ENCODE assay signal across 7 cellular contexts in the genomic region with DNA sequence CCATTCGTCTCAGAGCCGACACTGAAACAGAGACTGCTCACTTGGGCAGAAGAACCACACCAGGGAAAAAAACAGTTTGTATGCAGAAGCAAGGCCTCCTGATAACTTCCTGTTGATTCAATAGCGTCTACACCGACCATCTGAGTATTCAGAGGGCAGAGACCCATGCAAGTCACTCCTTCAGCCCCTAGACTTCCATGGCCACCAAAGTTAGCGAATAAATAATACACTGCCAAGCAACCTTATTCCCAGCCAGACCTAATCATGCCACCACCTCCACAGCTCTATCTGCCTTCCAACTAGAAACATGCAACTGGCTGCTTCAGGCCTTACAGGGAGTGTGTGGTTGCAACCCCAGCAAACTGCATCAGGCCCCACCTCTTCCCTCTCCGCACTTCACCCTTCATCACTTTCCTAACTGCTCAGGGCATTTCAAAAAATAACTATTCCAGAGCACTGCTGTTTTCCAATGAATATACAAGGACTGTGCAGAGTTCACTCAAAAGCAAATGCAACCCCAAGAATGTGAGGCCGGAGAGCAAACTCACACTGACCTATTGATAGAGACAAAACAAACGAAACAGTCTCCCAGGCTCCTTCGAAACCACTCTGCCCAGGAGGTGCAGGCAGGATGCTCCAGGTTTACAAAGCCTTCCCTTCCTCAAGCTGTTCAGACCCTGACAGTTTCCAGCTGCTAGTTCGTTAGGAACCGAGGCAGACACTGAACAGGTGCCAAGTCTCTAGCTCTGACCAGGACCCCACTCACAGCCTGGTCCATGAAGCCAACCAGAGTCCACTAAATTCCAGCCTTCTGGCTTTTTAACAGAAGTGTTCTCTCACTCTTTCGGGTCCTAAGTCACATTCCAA. TPM values are rescaled to one million over a fixed set of nuclear protein-coding genes. Genes with fewer than 3 reads are reported as not detected.
DNase-seq lines count a peak whose midpoint lies in the region; ATAC-seq and TF ChIP-seq lines count a peak whose summit lies in the region.

No MANE protein-coding gene starts in this region.

- DNase-seq in GM23338 (ENCODE audit: low spot score): peak; percentile 54
- DNase-seq in RPMI8226: peak; percentile 63
- DNase-seq in progenitor cell of endocrine pancreas (ENCODE audit: low spot score, unreplicated experiment): no peak
- DNase-seq in NCI-H1417 (lab: John Stamatoyannopoulos, UW): no peak
- DNase-seq in LoVo (ENCODE audit: low spot score): no peak
- DNase-seq in activated CD4-positive, alpha-beta T cell treated with anti-CD3 and anti-CD28 coated beads, Interleukin-2, amount 50 U/mL, for 4 hours: no peak

- H3K4me3 ChIP-seq in GM23338 (peak overlapping the region; percentile 94), esophagus (ENCODE audit: low read depth in 1 of 2, low read length in 2 of 2) (peak overlapping the region in 1 of 2 donors; percentile 25)

- H3K27ac Mint-ChIP-seq in GM23338 (no peak overlapping the region; the same call in 1 of the 2 replicates), progenitor cell of endocrine pancreas (peak overlapping the region; percentile 88)

- no peaks in the 10 kb centered on the region for H3K9me2 ChIP-seq in GM23338 (ENCODE audit: insufficient read depth)

- H3K4me3 Mint-ChIP-seq in GM23338: peak overlapping the region; percentile 91
- H3K4me3 Mint-ChIP-seq in progenitor cell of endocrine pancreas (ENCODE audit: low read depth): peak overlapping the region; percentile 51

- peaks cover 70% of the 10 kb centered on the region for H3K4me1 Mint-ChIP-seq in GM23338
- H3K4me1 Mint-ChIP-seq in progenitor cell of endocrine pancreas (ENCODE audit: low read depth): peaks cover 48% of the 10 kb centered on the region

- H3K9me3 Mint-ChIP-seq in GM23338 (peaks cover 5% of the 10 kb centered on the region; the same call in 2 of the 3 replicates), progenitor cell of endocrine pancreas (ENCODE audit: low read depth) (no peaks in the 10 kb centered on the region)

- no peaks in the 10 kb centered on the region for H3K9me3 ChIP-seq in esophagus (ENCODE audit: control insufficient read depth in 2 of 2, insufficient read depth in 1 of 2, low read depth in 1 of 2, low read length in 1 of 2)

- H3K36me3 ChIP-seq in GM23338 (ENCODE audit: insufficient read depth): no peaks in the 10 kb centered on the region
- no peaks in the 10 kb centered on the region for H3K36me3 ChIP-seq in esophagus (ENCODE audit: control insufficient read depth in 2 of 2, insufficient read depth in 2 of 2, low read length in 1 of 2)

- WGBS in esophagus, 2 donors: 17 to 26% methylated on average over 12 of the region's 12 CpGs

- peaks cover 58% of the 10 kb centered on the region for H4K20me1 ChIP-seq in GM23338 (replicated peaks; ENCODE audit: insufficient read depth)

- H3K36me3 Mint-ChIP-seq in GM23338 (ENCODE audit: low read depth) (peaks cover 7% of the 10 kb centered on the region; the same call in 2 of the 3 replicates), progenitor cell of endocrine pancreas (ENCODE audit: insufficient read depth) (no peaks in the 10 kb centered on the region)

- H3K27me3 ChIP-seq in GM23338 (ENCODE audit: insufficient read depth): peaks cover 14% of the 10 kb centered on the region
- H3K27me3 ChIP-seq in esophagus (ENCODE audit: control insufficient read depth in 1 of 2, insufficient read depth in 2 of 2, low read length in 2 of 2): no peaks in the 10 kb centered on the region

- TF ChIP-seq CTCF in GM23338 (conservative IDR thresholded peaks at IDR 0.05; ENCODE audit: low read depth in 2 of 2) (no peak), progenitor cell of endocrine pancreas (IDR thresholded peaks at IDR 0.05; ENCODE audit: unreplicated experiment) (no peak)

- ATAC-seq in GM23338: peak; percentile 21

- peaks cover 77% of the 10 kb centered on the region for H3K79me2 ChIP-seq in GM23338 (replicated peaks; ENCODE audit: insufficient read depth)

- H3K27me3 Mint-ChIP-seq in GM23338 (ENCODE audit: insufficient read depth, low read depth, poor library complexity) (peaks cover 28% of the 10 kb centered on the region), progenitor cell of endocrine pancreas (no peaks in the 10 kb centered on the region)

- H2AFZ ChIP-seq in GM23338: no peak overlapping the region

- peaks cover 69% of the 10 kb centered on the region for H3K4me1 ChIP-seq in GM23338 (ENCODE audit: insufficient read depth)
- peaks cover 7 to 30% of the 10 kb centered on the region in 2 donors for H3K4me1 ChIP-seq in esophagus (ENCODE audit: control insufficient read depth in 2 of 2, insufficient read depth in 2 of 2, low read length in 1 of 2)

- peak overlapping the region; percentile 50; the same call in 1 of the 2 replicates for H3K27ac ChIP-seq in GM23338 (ENCODE audit: low read depth)
- H3K27ac ChIP-seq in esophagus (ENCODE audit: low read depth in 2 of 2, low read length in 1 of 2): peak overlapping the region; percentile 29 to 38

- peaks cover 16% of the 10 kb centered on the region for H3F3A ChIP-seq in GM23338 (replicated peaks; ENCODE audit: low read depth)

- peak overlapping the region; percentile 100 for H3K4me2 ChIP-seq in GM23338

TF ChIP-seq in GM23338, 12 proteins besides CTCF, POLR2A, EP300 and RAD21 (continues in another document):
- TF ChIP-seq EZH2phosphoT487 (IDR thresholded peaks at IDR 0.05; ENCODE audit: unreplicated experiment) (no peak), NANOG (IDR thresholded peaks at IDR 0.05; ENCODE audit: borderline replicate concordance) (no peak), EZH2 (IDR thresholded peaks at IDR 0.05; ENCODE audit: low read depth, unreplicated experiment) (no peak), CREB1 (CRISPR knock-in tag; IDR thresholded peaks at IDR 0.05; ENCODE audit: low read depth) (no peak), ZNF114 (CRISPR knock-in tag; IDR thresholded peaks at IDR 0.05) (no peak), JUNB (IDR thresholded peaks at IDR 0.05; ENCODE audit: unreplicated experiment) (no peak)
- TF ChIP-seq, protein P1, sequence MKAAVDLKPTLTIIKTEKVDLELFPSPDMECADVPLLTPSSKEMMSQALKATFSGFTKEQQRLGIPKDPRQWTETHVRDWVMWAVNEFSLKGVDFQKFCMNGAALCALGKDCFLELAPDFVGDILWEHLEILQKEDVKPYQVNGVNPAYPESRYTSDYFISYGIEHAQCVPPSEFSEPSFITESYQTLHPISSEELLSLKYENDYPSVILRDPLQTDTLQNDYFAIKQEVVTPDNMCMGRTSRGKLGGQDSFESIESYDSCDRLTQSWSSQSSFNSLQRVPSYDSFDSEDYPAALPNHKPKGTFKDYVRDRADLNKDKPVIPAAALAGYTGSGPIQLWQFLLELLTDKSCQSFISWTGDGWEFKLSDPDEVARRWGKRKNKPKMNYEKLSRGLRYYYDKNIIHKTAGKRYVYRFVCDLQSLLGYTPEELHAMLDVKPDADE (IDR thresholded peaks at IDR 0.05): no peak

RNA-seq across cellular contexts. Expression of a gene that starts 3.6 kb away (rescaled TPM):
- 130 and 169 TPM in 2 replicates for total RNA-seq in GM23338 (2014; rRNA removed; shearing (Covaris generic))
- polyA plus RNA-seq in GM23338 (2016; fragmentation: Nextera tagmentation; extraction: Ambion mirVana): 39.9 and 42.3 TPM in 2 replicates
- 10 to 100 TPM; 27.8 to 34.6 TPM for polyA plus RNA-seq in esophagus
- 159 and 171 TPM in 2 replicates for total RNA-seq in progenitor cell of endocrine pancreas

Comparison
In these comparisons a context has a peak if more than half of its experiments do, and no peak if none do; other contexts are left out.
1. DNase-seq: peak in GM23338 (single experiment) and RPMI8226 (single experiment); none in progenitor cell of endocrine pancreas (single experiment), NCI-H1417 (0 of 3), LoVo (single experiment) and activated CD4-positive, alpha-beta T cell treated with anti-CD3 and anti-CD28 coated beads, Interleukin-2, amount 50 U/mL, for 4 hours (0 of 2).